ENCODE assay signal across 18 cellular contexts in the genomic region with DNA sequence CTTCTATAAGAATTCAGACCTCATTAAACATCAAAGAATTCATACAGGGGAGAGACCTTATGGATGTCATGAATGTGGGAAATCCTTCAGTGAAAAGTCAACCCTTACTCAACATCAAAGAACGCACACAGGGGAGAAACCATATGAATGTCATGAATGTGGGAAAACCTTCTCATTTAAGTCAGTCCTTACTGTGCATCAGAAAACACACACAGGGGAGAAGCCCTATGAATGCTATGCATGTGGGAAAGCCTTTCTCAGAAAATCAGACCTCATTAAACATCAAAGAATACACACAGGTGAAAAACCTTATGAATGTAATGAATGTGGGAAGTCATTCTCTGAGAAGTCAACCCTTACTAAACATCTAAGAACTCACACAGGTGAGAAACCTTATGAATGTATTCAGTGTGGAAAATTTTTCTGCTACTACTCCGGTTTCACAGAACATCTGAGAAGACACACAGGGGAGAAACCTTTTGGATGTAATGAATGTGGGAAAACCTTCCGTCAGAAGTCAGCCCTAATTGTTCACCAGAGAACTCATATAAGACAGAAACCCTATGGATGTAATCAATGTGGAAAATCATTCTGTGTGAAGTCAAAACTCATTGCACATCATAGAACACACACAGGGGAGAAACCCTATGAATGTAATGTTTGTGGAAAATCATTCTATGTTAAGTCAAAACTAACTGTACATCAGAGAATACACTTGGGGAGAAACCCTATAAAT. TPM values are rescaled to one million over a fixed set of nuclear protein-coding genes. Genes with fewer than 3 reads are reported as not detected.
A peak's percentile ranks its signal among the peaks of the same experiment; 100 is the strongest.
DNase-seq lines count a peak whose midpoint lies in the region; ATAC-seq and TF ChIP-seq lines count a peak whose summit lies in the region.
"Had no signal": no experiment of that assay in that cellular context is flagged by ENCODE, and none has a peak within 500 bp of the region (broad histone marks: within the 10 kb centered on the region; RNA-seq: fewer than 3 reads in every experiment).

No MANE protein-coding gene starts in this region.

- POLR2A ChIA-PET in IMR-90 (lab: Charles Lee; ENCODE audit: unreplicated experiment), result no interaction called here

- in situ Hi-C loops in IMR-90 (cut with MboI; ENCODE audit: low sequenced_read_pairs) (no loop called here), HAP-1 (cut with MboI; ENCODE audit: low sequenced_read_pairs) (no loop called here)

- no peak overlapping the region for H2AK9ac ChIP-seq in IMR-90 (replicated peaks; ENCODE audit: low read depth, low read length, poor library complexity)

- H2BK120ac ChIP-seq in IMR-90 (ENCODE audit: low read depth, low read length), result no peak overlapping the region

- no peak overlapping the region; the same call in 1 of the 2 replicates for H3K56ac ChIP-seq in IMR-90 (ENCODE audit: extremely low read depth, insufficient read depth, low read length)

- no TSS peak for BruUV-seq in IMR-90 (replicated peaks; lab: Mats Ljungman, UMichigan)

- no peak overlapping the region for H3K4me3 Mint-ChIP-seq in chondrocyte (ENCODE audit: unreplicated experiment)
- no peak overlapping the region for H3K4me3 Mint-ChIP-seq in stimulated activated effector memory CD8-positive, alpha-beta T cell treated with anti-CD3 and anti-CD28 coated beads, Interleukin-12 subunit alpha, Interleukin-12 subunit beta, amount 100 ng/mL, for 72 hours

- DNase-seq in ELR (ENCODE audit: low read depth) (peak; percentile 22), IMR-90 (peak; percentile 20), chondrocyte (ENCODE audit: low spot score) (no peak), left kidney (ENCODE audit: low read depth, low spot score) (peak; percentile 7), HAP-1 (ENCODE audit: low spot score in 2 of 2) (no peak)
- DNase-seq in stimulated activated effector memory CD8-positive, alpha-beta T cell treated with anti-CD3 and anti-CD28 coated beads, Interleukin-12 subunit alpha, Interleukin-12 subunit beta, amount 100 ng/mL, for 72 hours (ENCODE audit: low spot score in 2 of 2), result no peak
- no peak for DNase-seq in activated CD4-positive, alpha-beta T cell treated with anti-CD3 and anti-CD28 coated beads for 1 hour
- DNase-seq: activated CD8-positive, alpha-beta memory T cell treated with anti-CD3 and anti-CD28 coated beads for 24 hours; activated naive CD4-positive, alpha-beta T cell; COR-L47; dorsolateral prefrontal cortex; glutamatergic neuron; NCI-H345; T-helper 9 cell; thyroid gland had no signal

- no peak overlapping the region for H3K27ac ChIP-seq in IMR-90 (ENCODE audit: insufficient read depth, low read length)
- H3K27ac ChIP-seq: dorsolateral prefrontal cortex, RWPE1, thyroid gland had no signal

- no peak for TF ChIP-seq POLR2A in IMR-90 (IDR thresholded peaks at IDR 0.05; ENCODE audit: low read depth, low read length)

- H3K27ac Mint-ChIP-seq in chondrocyte (ENCODE audit: unreplicated experiment), result peak overlapping the region; percentile 32
- no peak overlapping the region for H3K27ac Mint-ChIP-seq in stimulated activated effector memory CD8-positive, alpha-beta T cell treated with anti-CD3 and anti-CD28 coated beads, Interleukin-12 subunit alpha, Interleukin-12 subunit beta, amount 100 ng/mL, for 72 hours

- no peak overlapping the region for H2AK5ac ChIP-seq in IMR-90 (ENCODE audit: low read depth, low read length)

- no peak overlapping the region for H4K91ac ChIP-seq in IMR-90 (ENCODE audit: insufficient read depth, low read depth, low read length)

- ATAC-seq in IMR-90 (ENCODE audit: low read depth), result no peak
- ATAC-seq in stimulated activated effector memory CD8-positive, alpha-beta T cell treated with anti-CD3 and anti-CD28 coated beads, Interleukin-12 subunit alpha, Interleukin-12 subunit beta, amount 100 ng/mL, for 72 hours, result no peak
- ATAC-seq: left lobe of liver had no signal

- peaks cover 29% of the 10 kb centered on the region for H3K36me3 ChIP-seq in IMR-90 (ENCODE audit: control insufficient read depth, insufficient read depth, low read length)
- H3K36me3 ChIP-seq in HAP-1 (replicated peaks), result peaks cover 24% of the 10 kb centered on the region

- CTCF ChIA-PET in IMR-90 (lab: Yijun Ruan, JAX), result no interaction called here

- H4K5ac ChIP-seq in IMR-90 (ENCODE audit: low read depth, low read length), result no peak overlapping the region

- H3K9me1 ChIP-seq in IMR-90 (ENCODE audit: insufficient read depth, low read length), result no peaks in the 10 kb centered on the region

- H3K79me1 ChIP-seq in IMR-90 (ENCODE audit: low read depth in 1 of 2, low read length in 2 of 2), result no peaks in the 10 kb centered on the region

- H3K4me1 Mint-ChIP-seq in chondrocyte (ENCODE audit: low read depth), result no peaks in the 10 kb centered on the region
- no peaks in the 10 kb centered on the region for H3K4me1 Mint-ChIP-seq in stimulated activated effector memory CD8-positive, alpha-beta T cell treated with anti-CD3 and anti-CD28 coated beads, Interleukin-12 subunit alpha, Interleukin-12 subunit beta, amount 100 ng/mL, for 72 hours

- no peak overlapping the region for H3K14ac ChIP-seq in IMR-90 (replicated peaks; ENCODE audit: low read depth, low read length)

- no peak for TF ChIP-seq RAD21 in IMR-90 (IDR thresholded peaks at IDR 0.05; ENCODE audit: low read length)

- H3K4me3 ChIP-seq in IMR-90 (ENCODE audit: insufficient read depth, low read depth, low read length) (no peak overlapping the region), HAP-1 (no peak overlapping the region)
- H3K4me3 ChIP-seq: dorsolateral prefrontal cortex, smooth muscle cell, thyroid gland had no signal

- no CpG with 5 or more reads among the region's 3 CpGs for WGBS in IMR-90 (ENCODE audit: extremely low coverage in 2 of 2, insufficient read length in 1 of 2), 2 experiments

- no peaks in the 10 kb centered on the region for H3K27me3 ChIP-seq in IMR-90 (ENCODE audit: control insufficient read depth, insufficient read depth, low read length)
- H3K27me3 ChIP-seq in HAP-1 (ENCODE audit: low read depth), result no peaks in the 10 kb centered on the region
- H3K27me3 ChIP-seq: thyroid gland had no signal

- no peak overlapping the region for H4K8ac ChIP-seq in IMR-90 (ENCODE audit: low read depth in 2 of 2, low read length in 2 of 2)

- peaks cover 65% of the 10 kb centered on the region for H3K9me3 ChIP-seq in IMR-90 (ENCODE audit: control insufficient read depth, insufficient read depth, low read length)
- peaks cover 29% of the 10 kb centered on the region for H3K9me3 ChIP-seq in HAP-1

- H3K18ac ChIP-seq in IMR-90 (ENCODE audit: low read depth, low read length), result no peak overlapping the region

- no peak for TF ChIP-seq CTCF in IMR-90 (conservative IDR thresholded peaks at IDR 0.05; ENCODE audit: low read depth, low read length)
- no peak for TF ChIP-seq CTCF in chondrocyte (IDR thresholded peaks at IDR 0.05)

- H3K27me3 Mint-ChIP-seq in chondrocyte (ENCODE audit: low read depth), result no peaks in the 10 kb centered on the region

- intact Hi-C loops in IMR-90 (cut with micrococcal nuclease), result no loop called here

- H3K4ac ChIP-seq in IMR-90 (ENCODE audit: low read depth, low read length), result no peak overlapping the region

- dilution Hi-C loops in IMR-90 (cut with HindIII; ENCODE audit: low sequenced_read_pairs, unreplicated experiment), result no loop called here

- H2BK5ac ChIP-seq in IMR-90 (ENCODE audit: low read depth, low read length, poor library complexity, severe bottlenecking), result no peak overlapping the region

- no peak overlapping the region for H3K9ac ChIP-seq in IMR-90 (ENCODE audit: low read depth, low read length)

- no peak overlapping the region for H2BK20ac ChIP-seq in IMR-90 (ENCODE audit: low read depth, low read length)

- H3K9me3 Mint-ChIP-seq in chondrocyte (ENCODE audit: low read depth), result peaks cover 76% of the 10 kb centered on the region
- peaks cover 51% of the 10 kb centered on the region for H3K9me3 Mint-ChIP-seq in stimulated activated effector memory CD8-positive, alpha-beta T cell treated with anti-CD3 and anti-CD28 coated beads, Interleukin-12 subunit alpha, Interleukin-12 subunit beta, amount 100 ng/mL, for 72 hours

- no peak overlapping the region for H2BK15ac ChIP-seq in IMR-90 (ENCODE audit: low read depth, low read length)

- no peaks in the 10 kb centered on the region for H4K20me1 ChIP-seq in IMR-90 (ENCODE audit: insufficient read depth, low read length)

- H3K4me1 ChIP-seq in IMR-90 (ENCODE audit: control insufficient read depth, insufficient read depth, low read length) (no peaks in the 10 kb centered on the region), HAP-1 (no peaks in the 10 kb centered on the region)
- H3K4me1 ChIP-seq: thyroid gland had no signal

- no peak overlapping the region for H3K4me2 ChIP-seq in IMR-90 (ENCODE audit: low read depth, low read length)
- H3K4me2 ChIP-seq: smooth muscle cell had no signal

- peaks cover 72% of the 10 kb centered on the region for H3K36me3 Mint-ChIP-seq in chondrocyte (ENCODE audit: low read depth)
- H3K36me3 Mint-ChIP-seq in stimulated activated effector memory CD8-positive, alpha-beta T cell treated with anti-CD3 and anti-CD28 coated beads, Interleukin-12 subunit alpha, Interleukin-12 subunit beta, amount 100 ng/mL, for 72 hours, result peaks cover 60% of the 10 kb centered on the region

- H3K23ac ChIP-seq in IMR-90 (ENCODE audit: low read depth, low read length), result no peak overlapping the region

- no peak overlapping the region for H2AFZ ChIP-seq in IMR-90 (replicated peaks; ENCODE audit: low read length, poor library complexity)

TF ChIP-seq in IMR-90, 13 proteins besides CTCF, POLR2A, EP300 and RAD21:
- no peak for TF ChIP-seq MAFK (IDR thresholded peaks at IDR 0.05; ENCODE audit: low read depth, low read length)
- no peak for TF ChIP-seq FOS (IDR thresholded peaks at IDR 0.05; ENCODE audit: low read depth, low read length)
- no peak for TF ChIP-seq SMC3 (IDR thresholded peaks at IDR 0.05; ENCODE audit: low read depth, low read length)
- TF ChIP-seq BHLHE40 (IDR thresholded peaks at IDR 0.05; ENCODE audit: low read depth, low read length), result no peak
- TF ChIP-seq RCOR1 (IDR thresholded peaks at IDR 0.05; ENCODE audit: insufficient replicate concordance, low read length), result no peak
- TF ChIP-seq, protein P1, sequence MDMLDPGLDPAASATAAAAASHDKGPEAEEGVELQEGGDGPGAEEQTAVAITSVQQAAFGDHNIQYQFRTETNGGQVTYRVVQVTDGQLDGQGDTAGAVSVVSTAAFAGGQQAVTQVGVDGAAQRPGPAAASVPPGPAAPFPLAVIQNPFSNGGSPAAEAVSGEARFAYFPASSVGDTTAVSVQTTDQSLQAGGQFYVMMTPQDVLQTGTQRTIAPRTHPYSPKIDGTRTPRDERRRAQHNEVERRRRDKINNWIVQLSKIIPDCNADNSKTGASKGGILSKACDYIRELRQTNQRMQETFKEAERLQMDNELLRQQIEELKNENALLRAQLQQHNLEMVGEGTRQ (IDR thresholded peaks at IDR 0.05; ENCODE audit: low read depth, low read length), result no peak
- TF ChIP-seq MAZ (IDR thresholded peaks at IDR 0.05; ENCODE audit: borderline replicate concordance, low read depth, low read length), result no peak

RNA-seq across cellular contexts. Expression of a gene that starts 24.1 kb away (rescaled TPM):
- total RNA-seq in IMR-90 (2012; rRNA removed), result 8.6 and 10.0 TPM in 2 replicates
- polyA plus RNA-seq in IMR-90 (2012; rRNA removed), result 3.6 and 5.5 TPM in 2 replicates
- 1.1 and 3.0 TPM in 2 replicates for polyA plus RNA-seq in IMR-90 (2012; cell fraction: cytosol; rRNA removed)
- 4.8 and 13.6 TPM in 2 replicates for polyA plus RNA-seq in IMR-90 (2012; cell fraction: nucleus; rRNA removed; ENCODE audit: low replicate concordance)
- 10.1 to 19.2 TPM (median 11.6 TPM) in 3 replicates for total RNA-seq in chondrocyte

Comparison
In these comparisons a context has a peak if more than half of its experiments do, and no peak if none do; other contexts are left out.
1. DNase-seq: peak in ELR (single experiment), IMR-90 (single experiment) and left kidney (single experiment); none in chondrocyte (single experiment), stimulated activated effector memory CD8-positive, alpha-beta T cell treated with anti-CD3 and anti-CD28 coated beads, Interleukin-12 subunit alpha, Interleukin-12 subunit beta, amount 100 ng/mL, for 72 hours (0 of 2), HAP-1 (0 of 2) and activated CD4-positive, alpha-beta T cell treated with anti-CD3 and anti-CD28 coated beads for 1 hour (single experiment).